Comparison of ENCODE assay signal across 14 cellular contexts in the genomic region with DNA sequence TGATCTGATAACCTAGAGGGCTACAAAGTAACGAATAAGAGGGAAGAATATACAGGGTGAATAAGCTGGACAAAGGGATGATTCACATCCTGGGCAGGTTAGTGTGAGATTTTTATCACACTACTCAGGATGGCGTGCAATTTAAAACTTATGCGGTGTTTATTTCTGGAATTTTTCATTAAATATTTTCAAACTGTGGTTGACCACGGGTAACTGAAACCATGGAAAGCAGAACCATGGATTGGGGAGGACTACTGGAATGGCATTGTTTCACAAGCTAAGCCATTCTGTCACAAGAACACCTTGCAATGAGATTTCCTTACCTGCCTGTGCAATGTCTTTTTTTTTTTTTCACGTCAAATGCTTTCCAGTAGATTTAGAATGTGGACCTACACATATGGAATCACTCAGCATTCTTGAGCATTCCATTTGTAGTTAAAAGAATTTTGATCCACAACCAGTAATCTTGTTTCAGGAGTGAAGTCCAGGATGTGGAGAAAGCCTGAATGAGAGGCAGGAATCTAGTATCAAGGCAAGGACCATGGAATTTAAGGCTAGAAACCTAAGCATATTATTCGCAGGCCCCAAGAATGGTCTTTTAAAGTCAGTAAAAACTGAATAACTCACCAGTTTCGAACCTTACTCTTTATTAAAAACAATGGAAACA. TPM values are rescaled to one million over a fixed set of nuclear protein-coding genes. Genes with fewer than 3 reads are reported as not detected.
DNase-seq lines count a peak whose midpoint lies in the region; ATAC-seq, FAIRE-seq and TF ChIP-seq lines count a peak whose summit lies in the region.
"Had no signal": no experiment of that assay in that cellular context is flagged by ENCODE, and none has a peak within 500 bp of the region (broad histone marks: within the 10 kb centered on the region; RNA-seq: fewer than 3 reads in every experiment).

No MANE protein-coding gene starts in this region.

- ATAC-seq in HG02610 (IDR thresholded peaks at IDR 0.05; ENCODE audit: unreplicated experiment), result no peak
- ATAC-seq: naive thymus-derived CD4-positive, alpha-beta T cell had no signal

- H3K4me3 ChIP-seq in bronchial epithelial cell (ENCODE audit: low read depth, low read length), result no peak overlapping the region
- H3K4me3 ChIP-seq: GM12878 had no signal

- H3K36me3 ChIP-seq in bronchial epithelial cell (ENCODE audit: control insufficient read depth, insufficient read depth, low read length), result no peaks in the 10 kb centered on the region

- FAIRE-seq in bronchial epithelial cell (lab: Jason Lieb, UNC), result no peak
- FAIRE-seq: GM12878 had no signal

- in situ Hi-C loops in Caki2 (cut with HindIII; ENCODE audit: low pct_unique_long_range_greater_than_20kb, low sequenced_read_pairs), result no loop called here

- H3K27me3 ChIP-seq in bronchial epithelial cell (ENCODE audit: control insufficient read depth, insufficient read depth, low read length), result no peaks in the 10 kb centered on the region

- DNase-seq in Caki2 (ENCODE audit: low read depth) (peak; percentile 96), NCI-H226 (peak; percentile 66), bronchial epithelial cell (ENCODE audit: low read depth) (peak; percentile 88), myocyte (ENCODE audit: low read depth) (peak; percentile 75), C1 segment of cervical spinal cord (lab: John Stamatoyannopoulos, UW) (no peak), T-helper 2 cell (no peak), hippocampal formation (lab: John Stamatoyannopoulos, UW) (no peak)
- DNase-seq: activated CD4-positive, alpha-beta T cell treated with anti-CD3 and anti-CD28 coated beads, Interleukin-2, amount 50 U/mL, for 4 hours; effector CD8-positive, alpha-beta T cell; naive thymus-derived CD4-positive, alpha-beta T cell; NCI-H2107; SHP77 had no signal

- TF ChIP-seq CTCF in bronchial epithelial cell (IDR thresholded peaks at IDR 0.05; ENCODE audit: insufficient read depth, low read length, severe bottlenecking), result no peak

RNA-seq across cellular contexts. Expression of a gene that starts 8.0 kb away (rescaled TPM):
- total RNA-seq in Caki2 (2014; rRNA removed; shearing (Covaris generic); ENCODE audit: low replicate concordance), result 0.12 and 0.27 TPM in 2 replicates
- 0.26 TPM in 1 of 2 replicates, not detected in the other for total RNA-seq in bronchial epithelial cell
- total RNA-seq in myocyte, result 5.9 and 6.7 TPM in 2 replicates
- polyA plus RNA-seq in myocyte (2012), result 3.0 TPM
- total RNA-seq: naive thymus-derived CD4-positive, alpha-beta T cell had no signal
- polyA plus RNA-seq: naive thymus-derived CD4-positive, alpha-beta T cell had no signal

RNA-seq across cellular contexts. Expression of a gene that starts 17.7 kb away (rescaled TPM):
- 18.0 and 19.0 TPM in 2 replicates for total RNA-seq in Caki2 (2014; rRNA removed; shearing (Covaris generic); ENCODE audit: low replicate concordance)
- total RNA-seq in bronchial epithelial cell, result 21.1 and 30.2 TPM in 2 replicates
- total RNA-seq in myocyte, result 37.1 and 37.3 TPM in 2 replicates
- 15.9 TPM for polyA plus RNA-seq in myocyte (2012)

Comparison
In these comparisons a context has a peak if more than half of its experiments do, and no peak if none do; other contexts are left out.
1. DNase-seq: peak in Caki2 (single experiment), NCI-H226 (single experiment), bronchial epithelial cell (single experiment) and myocyte (single experiment); none in C1 segment of cervical spinal cord (0 of 14), T-helper 2 cell (0 of 5) and hippocampal formation (0 of 2).